In genomic region chr4:6940744-6941137, GRCh38 we compare ENCODE assay signal across 11 cellular contexts. TPM values are rescaled to one million over a fixed set of nuclear protein-coding genes. Genes with fewer than 3 reads are reported as not detected.
DNase-seq lines count a peak whose midpoint lies in the region; ATAC-seq and TF ChIP-seq lines count a peak whose summit lies in the region.
"Had no signal": no experiment of that assay in that cellular context is flagged by ENCODE, and none has a peak within 500 bp of the region (broad histone marks: within the 10 kb centered on the region; RNA-seq: fewer than 3 reads in every experiment).

No MANE protein-coding gene starts in this region.

- peak overlapping the region; percentile 71 for H3K27ac ChIP-seq in RWPE2 (ENCODE audit: poor library complexity, severe bottlenecking)
- no peak overlapping the region for H3K27ac ChIP-seq in endodermal cell (ENCODE audit: low read depth, low read length)
- H3K27ac ChIP-seq in skeletal muscle tissue (ENCODE audit: low read depth, low read length): peak overlapping the region; percentile 62

- DNase-seq in Caco-2 (no peak), RWPE2 (ENCODE audit: low spot score) (no peak), endodermal cell (no peak), mucosa of gallbladder (ENCODE audit: low spot score) (no peak), AG20443 (ENCODE audit: low spot score) (no peak)
- DNase-seq: activated CD4-positive, CD25-positive, alpha-beta regulatory T cell treated with anti-CD3 and anti-CD28 coated beads, Interleukin-2, amount 50 U/mL, for 72 hours; NCI-H1105 treated with DMSO at 0.1 percent for 48 hours; NCI-H82 had no signal

- CTCF ChIA-PET in Caco-2 (lab: Charles Lee): no interaction called here

- no peak overlapping the region for H3K4me3 ChIP-seq in Caco-2 (ENCODE audit: low read depth, low read length)
- no peak overlapping the region for H3K4me3 ChIP-seq in RWPE2 (ENCODE audit: severe bottlenecking)
- H3K4me3 ChIP-seq in endodermal cell (ENCODE audit: low read length): no peak overlapping the region
- H3K4me3 ChIP-seq in skeletal muscle tissue (ENCODE audit: low read length in 3 of 3): no peak overlapping the region

- POLR2A ChIA-PET in Caco-2 (lab: Charles Lee): no interaction called here

- no peak for TF ChIP-seq CTCF in Caco-2 (IDR thresholded peaks at IDR 0.05; ENCODE audit: insufficient read depth in 1 of 2, low read depth in 1 of 2, low read length in 1 of 2, severe bottlenecking in 1 of 2, unreplicated experiment in 1 of 2)
- TF ChIP-seq CTCF in RWPE2 (IDR thresholded peaks at IDR 0.05; ENCODE audit: poor library complexity, severe bottlenecking): no peak
- no peak for TF ChIP-seq CTCF in endodermal cell (conservative IDR thresholded peaks at IDR 0.05)

- peaks cover 39% of the 10 kb centered on the region for H3K4me1 Mint-ChIP-seq in Caco-2 (ENCODE audit: low read depth, unreplicated experiment)
- peaks cover 50% of the 10 kb centered on the region for H3K4me1 Mint-ChIP-seq in endodermal cell

- intact Hi-C loops in Caco-2 (cut with micrococcal nuclease; ENCODE audit: unreplicated experiment): no loop called here

- H3K36me3 Mint-ChIP-seq in Caco-2 (ENCODE audit: insufficient read depth, unreplicated experiment) (peaks cover 24% of the 10 kb centered on the region), endodermal cell (ENCODE audit: low read depth) (peaks cover 1% of the 10 kb centered on the region)

- no TSS peak for BruUV-seq in Caco-2 (replicated peaks; lab: Mats Ljungman, UMichigan)

- H3K9me3 Mint-ChIP-seq in Caco-2 (ENCODE audit: unreplicated experiment) (no peaks in the 10 kb centered on the region), endodermal cell (no peaks in the 10 kb centered on the region)

- H3K4me1 ChIP-seq in Caco-2 (peaks cover 50% of the 10 kb centered on the region), RWPE2 (ENCODE audit: insufficient read depth, poor library complexity, severe bottlenecking) (peaks cover 14% of the 10 kb centered on the region), endodermal cell (ENCODE audit: control insufficient read depth, insufficient read depth, low read length) (peaks cover 11% of the 10 kb centered on the region), skeletal muscle tissue (ENCODE audit: control insufficient read depth in 3 of 3, insufficient read depth in 3 of 3, low read length in 3 of 3) (peaks cover 20 to 57% (median 23%) of the 10 kb centered on the region in 3 donors)

- ATAC-seq in RWPE2 (ENCODE audit: low read depth) (no peak), HG02623 (IDR thresholded peaks at IDR 0.05; ENCODE audit: unreplicated experiment) (no peak)
- ATAC-seq: left lobe of liver had no signal

- WGBS in endodermal cell (ENCODE audit: insufficient coverage in 1 of 2, insufficient read length in 1 of 2), 2 experiments: 91 to 92% methylated on average over 9 to 11 of the region's 11 CpGs

- H3K4me3 Mint-ChIP-seq in Caco-2 (ENCODE audit: unreplicated experiment) (no peak overlapping the region), endodermal cell (no peak overlapping the region)

- H3K27me3 Mint-ChIP-seq in Caco-2 (ENCODE audit: insufficient read depth, unreplicated experiment): no peaks in the 10 kb centered on the region
- no peaks in the 10 kb centered on the region for H3K27me3 Mint-ChIP-seq in endodermal cell (ENCODE audit: insufficient read depth)

- H3K9ac ChIP-seq in endodermal cell (ENCODE audit: extremely low read depth, low read length, poor library complexity, severe bottlenecking) (no peak overlapping the region), skeletal muscle tissue (ENCODE audit: low read depth in 1 of 3, low read length in 3 of 3) (peak overlapping the region in 1 of 3 donors; percentile 16)

- H3K27me3 ChIP-seq in Caco-2 (replicated peaks; ENCODE audit: control insufficient read depth, insufficient read depth, low read length) (no peaks in the 10 kb centered on the region), RWPE2 (ENCODE audit: insufficient read depth, poor library complexity, severe bottlenecking) (no peaks in the 10 kb centered on the region), endodermal cell (ENCODE audit: control insufficient read depth, insufficient read depth, low read length, poor library complexity, severe bottlenecking) (no peaks in the 10 kb centered on the region), skeletal muscle tissue (ENCODE audit: control insufficient read depth in 3 of 3, insufficient read depth in 3 of 3, low read length in 3 of 3) (no peaks in the 10 kb centered on the region)

- peak overlapping the region; percentile 1 for H3K27ac Mint-ChIP-seq in Caco-2 (ENCODE audit: unreplicated experiment)
- peak overlapping the region; percentile 63 for H3K27ac Mint-ChIP-seq in endodermal cell

- H3K36me3 ChIP-seq in Caco-2 (ENCODE audit: control insufficient read depth, insufficient read depth, low read length) (no peaks in the 10 kb centered on the region; the same call in none of the 2 replicates), RWPE2 (ENCODE audit: low read depth) (no peaks in the 10 kb centered on the region; the same call in 1 of the 2 replicates), endodermal cell (ENCODE audit: control insufficient read depth, insufficient read depth, low read length) (no peaks in the 10 kb centered on the region), skeletal muscle tissue (ENCODE audit: control insufficient read depth in 3 of 3, insufficient read depth in 3 of 3, low read length in 3 of 3) (no peaks in the 10 kb centered on the region)

- no peaks in the 10 kb centered on the region for H3K9me3 ChIP-seq in Caco-2
- no peaks in the 10 kb centered on the region for H3K9me3 ChIP-seq in RWPE2 (ENCODE audit: severe bottlenecking)
- H3K9me3 ChIP-seq in endodermal cell (ENCODE audit: control insufficient read depth, low read length): no peaks in the 10 kb centered on the region
- H3K9me3 ChIP-seq in skeletal muscle tissue (ENCODE audit: control insufficient read depth in 3 of 3, low read length in 3 of 3): no peaks in the 10 kb centered on the region

RNA-seq across cellular contexts. Expression of gene TBC1D14, which starts 31.1 kb away (rescaled TPM):
- total RNA-seq in Caco-2 (2022) (54.0 and 57.6 TPM in 2 replicates), endodermal cell (10 to 100 TPM; 42.3 to 43.5 TPM), skeletal muscle tissue (40.2 TPM), mucosa of gallbladder (37.1 TPM)
- polyA plus RNA-seq in endodermal cell (2013, experiment 1 of 2): 40.4 TPM
- polyA plus RNA-seq in endodermal cell (2013, experiment 2 of 2): 42.0 TPM
